Comparison of ENCODE assay signal across 13 cellular contexts in the genomic region with DNA sequence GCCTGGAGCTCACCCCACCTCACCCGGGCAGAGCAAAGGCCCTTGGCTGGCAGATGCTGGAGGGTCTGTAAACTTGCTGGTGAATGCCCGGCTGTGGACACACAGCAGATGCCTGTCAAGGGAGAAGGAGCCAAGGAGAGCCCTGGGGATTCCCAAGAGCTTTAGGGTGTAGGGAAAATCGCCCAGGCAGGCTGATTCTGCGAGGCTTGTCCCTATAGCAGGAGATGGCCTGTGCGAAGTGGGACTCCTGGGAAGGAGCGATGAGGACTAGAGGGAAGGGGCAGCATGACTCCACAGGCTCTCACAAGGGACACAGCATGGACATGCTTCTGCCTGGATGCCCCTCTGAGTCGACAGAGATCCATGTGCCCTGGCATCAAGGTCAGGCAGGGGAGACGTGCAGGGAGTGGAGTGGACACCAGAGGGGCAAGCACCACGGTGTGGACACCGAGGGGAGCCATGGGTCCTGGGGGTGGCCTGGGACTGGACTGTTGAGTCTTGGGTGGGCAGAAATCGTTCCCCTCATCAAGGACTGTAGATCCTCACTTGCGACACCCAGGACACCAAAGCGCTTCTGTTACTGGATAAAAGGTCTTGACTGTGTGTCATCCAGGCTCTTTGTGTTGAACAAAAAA.
"Had no signal": no experiment of that assay in that cellular context is flagged by ENCODE, and none has a peak within 500 bp of the region (broad histone marks: within the 10 kb centered on the region; RNA-seq: fewer than 3 reads in every experiment).

No MANE protein-coding gene starts in this region.

- H3K36me3 ChIP-seq: brain microvascular endothelial cell, heart left ventricle, tibial nerve had no signal

- H3K4me3 ChIP-seq: heart left ventricle, SK-N-MC, smooth muscle cell, tibial nerve had no signal

- H3K27ac ChIP-seq: brain microvascular endothelial cell, heart left ventricle, parathyroid adenoma, SK-N-MC, tibial nerve had no signal

- H3K4me1 ChIP-seq: parathyroid adenoma, tibial nerve had no signal

- ATAC-seq: activated naive CD4-positive, alpha-beta T cell treated with anti-CD3 and anti-CD28 coated beads, Interleukin-2, amount 50 U/mL, for 72 hours; heart left ventricle; stimulated activated memory B cell treated with anti-CD40 and anti-IgM and Interleukin-4, amounts not matched to agents 10 μg/mL and 1 μg/mL and 100 μg/mL, for 72 hours had no signal

- DNase-seq: activated CD4-positive, alpha-beta T cell treated with anti-CD3 and anti-CD28 coated beads, Interleukin-2, amount 50 U/mL, for 4 hours; activated CD4-positive, CD25-positive, alpha-beta regulatory T cell treated with anti-CD3 and anti-CD28 coated beads, Interleukin-2, amount 50 U/mL, for 72 hours; activated T-cell treated with anti-CD3 and anti-CD28 coated beads, Interleukin-2, amount 50 U/mL, for 48 hours; brain microvascular endothelial cell had no signal

- H3K9me3 ChIP-seq: heart left ventricle, tibial nerve had no signal

- H3K27me3 ChIP-seq: heart left ventricle, tibial nerve had no signal

- H3K27ac Mint-ChIP-seq: stimulated activated memory B cell treated with anti-CD40 and anti-IgM and Interleukin-4, amounts not matched to agents 10 μg/mL and 1 μg/mL and 100 μg/mL, for 72 hours; T-helper 1 cell treated with Interleukin-12 subunit alpha and Interleukin-12 subunit beta and Interleukin-4 antibody, amounts not matched to agents 30 μg/mL and 1 μg/mL, for 36 hours had no signal

- H3K9me3 Mint-ChIP-seq: activated naive CD4-positive, alpha-beta T cell treated with anti-CD3 and anti-CD28 coated beads, Interleukin-2, amount 50 U/mL, for 72 hours; neural crest cell; stimulated activated memory B cell treated with anti-CD40 and anti-IgM and Interleukin-4, amounts not matched to agents 10 μg/mL and 1 μg/mL and 100 μg/mL, for 72 hours; T-helper 1 cell treated with Interleukin-12 subunit alpha and Interleukin-12 subunit beta and Interleukin-4 antibody, amounts not matched to agents 30 μg/mL and 1 μg/mL, for 36 hours had no signal

- H3K4me3 Mint-ChIP-seq: neural crest cell; stimulated activated memory B cell treated with anti-CD40 and anti-IgM and Interleukin-4, amounts not matched to agents 10 μg/mL and 1 μg/mL and 100 μg/mL, for 72 hours; T-helper 1 cell treated with Interleukin-12 subunit alpha and Interleukin-12 subunit beta and Interleukin-4 antibody, amounts not matched to agents 30 μg/mL and 1 μg/mL, for 36 hours had no signal

- H3K36me3 Mint-ChIP-seq: activated naive CD4-positive, alpha-beta T cell treated with anti-CD3 and anti-CD28 coated beads, Interleukin-2, amount 50 U/mL, for 72 hours; stimulated activated memory B cell treated with anti-CD40 and anti-IgM and Interleukin-4, amounts not matched to agents 10 μg/mL and 1 μg/mL and 100 μg/mL, for 72 hours had no signal
